ENCODE assay signal across 1 cellular context in the genomic region with DNA sequence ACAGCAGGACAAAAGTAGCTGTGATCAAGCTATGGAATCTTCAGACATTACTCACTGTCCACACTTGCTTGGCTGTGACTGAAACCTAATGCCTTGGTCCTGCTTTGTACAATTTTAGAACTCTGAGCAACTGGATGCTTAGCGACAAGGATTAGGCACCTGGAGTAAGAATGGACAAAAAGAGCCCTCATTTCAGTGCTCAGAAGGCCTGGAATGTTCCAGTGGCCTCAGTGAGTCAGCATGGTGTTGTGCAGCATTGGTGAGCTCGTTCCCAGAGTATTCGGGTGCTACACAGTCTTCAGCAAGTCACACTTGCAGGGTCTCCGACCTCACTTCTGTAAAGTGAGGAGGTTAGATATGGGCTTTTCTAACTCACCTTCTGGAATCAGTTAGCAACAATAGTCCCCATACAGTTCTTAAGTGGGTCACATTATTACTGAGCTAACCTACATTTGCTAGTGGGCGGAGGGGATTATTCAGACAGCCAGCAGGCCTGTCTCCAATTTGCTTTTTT.
TF ChIP-seq lines count a peak whose summit lies in the region.

No MANE protein-coding gene starts in this region.

TF ChIP-seq in WTC11, 78 proteins besides CTCF, POLR2A, EP300 and RAD21 (continued from another document):
- TF ChIP-seq, protein P1, sequence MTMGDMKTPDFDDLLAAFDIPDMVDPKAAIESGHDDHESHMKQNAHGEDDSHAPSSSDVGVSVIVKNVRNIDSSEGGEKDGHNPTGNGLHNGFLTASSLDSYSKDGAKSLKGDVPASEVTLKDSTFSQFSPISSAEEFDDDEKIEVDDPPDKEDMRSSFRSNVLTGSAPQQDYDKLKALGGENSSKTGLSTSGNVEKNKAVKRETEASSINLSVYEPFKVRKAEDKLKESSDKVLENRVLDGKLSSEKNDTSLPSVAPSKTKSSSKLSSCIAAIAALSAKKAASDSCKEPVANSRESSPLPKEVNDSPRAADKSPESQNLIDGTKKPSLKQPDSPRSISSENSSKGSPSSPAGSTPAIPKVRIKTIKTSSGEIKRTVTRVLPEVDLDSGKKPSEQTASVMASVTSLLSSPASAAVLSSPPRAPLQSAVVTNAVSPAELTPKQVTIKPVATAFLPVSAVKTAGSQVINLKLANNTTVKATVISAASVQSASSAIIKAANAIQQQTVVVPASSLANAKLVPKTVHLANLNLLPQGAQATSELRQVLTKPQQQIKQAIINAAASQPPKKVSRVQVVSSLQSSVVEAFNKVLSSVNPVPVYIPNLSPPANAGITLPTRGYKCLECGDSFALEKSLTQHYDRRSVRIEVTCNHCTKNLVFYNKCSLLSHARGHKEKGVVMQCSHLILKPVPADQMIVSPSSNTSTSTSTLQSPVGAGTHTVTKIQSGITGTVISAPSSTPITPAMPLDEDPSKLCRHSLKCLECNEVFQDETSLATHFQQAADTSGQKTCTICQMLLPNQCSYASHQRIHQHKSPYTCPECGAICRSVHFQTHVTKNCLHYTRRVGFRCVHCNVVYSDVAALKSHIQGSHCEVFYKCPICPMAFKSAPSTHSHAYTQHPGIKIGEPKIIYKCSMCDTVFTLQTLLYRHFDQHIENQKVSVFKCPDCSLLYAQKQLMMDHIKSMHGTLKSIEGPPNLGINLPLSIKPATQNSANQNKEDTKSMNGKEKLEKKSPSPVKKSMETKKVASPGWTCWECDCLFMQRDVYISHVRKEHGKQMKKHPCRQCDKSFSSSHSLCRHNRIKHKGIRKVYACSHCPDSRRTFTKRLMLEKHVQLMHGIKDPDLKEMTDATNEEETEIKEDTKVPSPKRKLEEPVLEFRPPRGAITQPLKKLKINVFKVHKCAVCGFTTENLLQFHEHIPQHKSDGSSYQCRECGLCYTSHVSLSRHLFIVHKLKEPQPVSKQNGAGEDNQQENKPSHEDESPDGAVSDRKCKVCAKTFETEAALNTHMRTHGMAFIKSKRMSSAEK (CRISPR knock-in tag; IDR thresholded peaks at IDR 0.05; ENCODE audit: borderline replicate concordance): no peak
- TF ChIP-seq, protein P2, sequence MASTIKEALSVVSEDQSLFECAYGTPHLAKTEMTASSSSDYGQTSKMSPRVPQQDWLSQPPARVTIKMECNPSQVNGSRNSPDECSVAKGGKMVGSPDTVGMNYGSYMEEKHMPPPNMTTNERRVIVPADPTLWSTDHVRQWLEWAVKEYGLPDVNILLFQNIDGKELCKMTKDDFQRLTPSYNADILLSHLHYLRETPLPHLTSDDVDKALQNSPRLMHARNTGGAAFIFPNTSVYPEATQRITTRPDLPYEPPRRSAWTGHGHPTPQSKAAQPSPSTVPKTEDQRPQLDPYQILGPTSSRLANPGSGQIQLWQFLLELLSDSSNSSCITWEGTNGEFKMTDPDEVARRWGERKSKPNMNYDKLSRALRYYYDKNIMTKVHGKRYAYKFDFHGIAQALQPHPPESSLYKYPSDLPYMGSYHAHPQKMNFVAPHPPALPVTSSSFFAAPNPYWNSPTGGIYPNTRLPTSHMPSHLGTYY (CRISPR knock-in tag; IDR thresholded peaks at IDR 0.05): no peak
- TF ChIP-seq SOX15 (CRISPR knock-in tag; IDR thresholded peaks at IDR 0.05): no peak
- TF ChIP-seq, protein P3, sequence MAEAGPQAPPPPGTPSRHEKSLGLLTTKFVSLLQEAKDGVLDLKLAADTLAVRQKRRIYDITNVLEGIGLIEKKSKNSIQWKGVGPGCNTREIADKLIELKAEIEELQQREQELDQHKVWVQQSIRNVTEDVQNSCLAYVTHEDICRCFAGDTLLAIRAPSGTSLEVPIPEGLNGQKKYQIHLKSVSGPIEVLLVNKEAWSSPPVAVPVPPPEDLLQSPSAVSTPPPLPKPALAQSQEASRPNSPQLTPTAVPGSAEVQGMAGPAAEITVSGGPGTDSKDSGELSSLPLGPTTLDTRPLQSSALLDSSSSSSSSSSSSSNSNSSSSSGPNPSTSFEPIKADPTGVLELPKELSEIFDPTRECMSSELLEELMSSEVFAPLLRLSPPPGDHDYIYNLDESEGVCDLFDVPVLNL (CRISPR knock-in tag; IDR thresholded peaks at IDR 0.05; ENCODE audit: borderline replicate concordance, low read depth): no peak
- TF ChIP-seq, protein P4, sequence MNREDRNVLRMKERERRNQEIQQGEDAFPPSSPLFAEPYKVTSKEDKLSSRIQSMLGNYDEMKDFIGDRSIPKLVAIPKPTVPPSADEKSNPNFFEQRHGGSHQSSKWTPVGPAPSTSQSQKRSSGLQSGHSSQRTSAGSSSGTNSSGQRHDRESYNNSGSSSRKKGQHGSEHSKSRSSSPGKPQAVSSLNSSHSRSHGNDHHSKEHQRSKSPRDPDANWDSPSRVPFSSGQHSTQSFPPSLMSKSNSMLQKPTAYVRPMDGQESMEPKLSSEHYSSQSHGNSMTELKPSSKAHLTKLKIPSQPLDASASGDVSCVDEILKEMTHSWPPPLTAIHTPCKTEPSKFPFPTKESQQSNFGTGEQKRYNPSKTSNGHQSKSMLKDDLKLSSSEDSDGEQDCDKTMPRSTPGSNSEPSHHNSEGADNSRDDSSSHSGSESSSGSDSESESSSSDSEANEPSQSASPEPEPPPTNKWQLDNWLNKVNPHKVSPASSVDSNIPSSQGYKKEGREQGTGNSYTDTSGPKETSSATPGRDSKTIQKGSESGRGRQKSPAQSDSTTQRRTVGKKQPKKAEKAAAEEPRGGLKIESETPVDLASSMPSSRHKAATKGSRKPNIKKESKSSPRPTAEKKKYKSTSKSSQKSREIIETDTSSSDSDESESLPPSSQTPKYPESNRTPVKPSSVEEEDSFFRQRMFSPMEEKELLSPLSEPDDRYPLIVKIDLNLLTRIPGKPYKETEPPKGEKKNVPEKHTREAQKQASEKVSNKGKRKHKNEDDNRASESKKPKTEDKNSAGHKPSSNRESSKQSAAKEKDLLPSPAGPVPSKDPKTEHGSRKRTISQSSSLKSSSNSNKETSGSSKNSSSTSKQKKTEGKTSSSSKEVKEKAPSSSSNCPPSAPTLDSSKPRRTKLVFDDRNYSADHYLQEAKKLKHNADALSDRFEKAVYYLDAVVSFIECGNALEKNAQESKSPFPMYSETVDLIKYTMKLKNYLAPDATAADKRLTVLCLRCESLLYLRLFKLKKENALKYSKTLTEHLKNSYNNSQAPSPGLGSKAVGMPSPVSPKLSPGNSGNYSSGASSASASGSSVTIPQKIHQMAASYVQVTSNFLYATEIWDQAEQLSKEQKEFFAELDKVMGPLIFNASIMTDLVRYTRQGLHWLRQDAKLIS (CRISPR knock-in tag; IDR thresholded peaks at IDR 0.05; ENCODE audit: borderline replicate concordance): no peak
- no peak for TF ChIP-seq MYBL2 (CRISPR knock-in tag; IDR thresholded peaks at IDR 0.05)
- TF ChIP-seq, protein P5, sequence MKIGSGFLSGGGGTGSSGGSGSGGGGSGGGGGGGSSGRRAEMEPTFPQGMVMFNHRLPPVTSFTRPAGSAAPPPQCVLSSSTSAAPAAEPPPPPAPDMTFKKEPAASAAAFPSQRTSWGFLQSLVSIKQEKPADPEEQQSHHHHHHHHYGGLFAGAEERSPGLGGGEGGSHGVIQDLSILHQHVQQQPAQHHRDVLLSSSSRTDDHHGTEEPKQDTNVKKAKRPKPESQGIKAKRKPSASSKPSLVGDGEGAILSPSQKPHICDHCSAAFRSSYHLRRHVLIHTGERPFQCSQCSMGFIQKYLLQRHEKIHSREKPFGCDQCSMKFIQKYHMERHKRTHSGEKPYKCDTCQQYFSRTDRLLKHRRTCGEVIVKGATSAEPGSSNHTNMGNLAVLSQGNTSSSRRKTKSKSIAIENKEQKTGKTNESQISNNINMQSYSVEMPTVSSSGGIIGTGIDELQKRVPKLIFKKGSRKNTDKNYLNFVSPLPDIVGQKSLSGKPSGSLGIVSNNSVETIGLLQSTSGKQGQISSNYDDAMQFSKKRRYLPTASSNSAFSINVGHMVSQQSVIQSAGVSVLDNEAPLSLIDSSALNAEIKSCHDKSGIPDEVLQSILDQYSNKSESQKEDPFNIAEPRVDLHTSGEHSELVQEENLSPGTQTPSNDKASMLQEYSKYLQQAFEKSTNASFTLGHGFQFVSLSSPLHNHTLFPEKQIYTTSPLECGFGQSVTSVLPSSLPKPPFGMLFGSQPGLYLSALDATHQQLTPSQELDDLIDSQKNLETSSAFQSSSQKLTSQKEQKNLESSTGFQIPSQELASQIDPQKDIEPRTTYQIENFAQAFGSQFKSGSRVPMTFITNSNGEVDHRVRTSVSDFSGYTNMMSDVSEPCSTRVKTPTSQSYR (CRISPR knock-in tag; IDR thresholded peaks at IDR 0.05): no peak
